ENCODE assay signal across 8 cellular contexts in genomic region chr11:65315204-65315865, GRCh38. TPM values are rescaled to one million over a fixed set of nuclear protein-coding genes. Genes with fewer than 3 reads are reported as not detected.
DNase-seq lines count a peak whose midpoint lies in the region; ATAC-seq and TF ChIP-seq lines count a peak whose summit lies in the region.

No MANE protein-coding gene starts in this region.

- no peak for ATAC-seq in GM21786 (IDR thresholded peaks at IDR 0.05; ENCODE audit: unreplicated experiment)

- H3K4me1 ChIP-seq in OCI-LY7 (ENCODE audit: insufficient read depth, low read length, poor library complexity, severe bottlenecking) (peaks cover 9% of the 10 kb centered on the region), mononuclear cell (ENCODE audit: insufficient read depth, low read length) (peaks cover 28% of the 10 kb centered on the region)

- H3K4me3 ChIP-seq in OCI-LY7 (ENCODE audit: low read depth, low read length, poor library complexity, severe bottlenecking) (peak overlapping the region; percentile 74), mononuclear cell (ENCODE audit: low read length) (peak overlapping the region; percentile 65)

- H2AFZ ChIP-seq in OCI-LY7 (ENCODE audit: low read length): peak overlapping the region; percentile 54

- no peaks in the 10 kb centered on the region for H4K20me1 ChIP-seq in OCI-LY7 (ENCODE audit: insufficient read depth, low read length)

- H3K9me2 ChIP-seq in OCI-LY7 (ENCODE audit: insufficient read depth, low read length): no peaks in the 10 kb centered on the region

- peak overlapping the region; percentile 96 for H3K4me2 ChIP-seq in OCI-LY7 (ENCODE audit: low read length)

- H3K79me2 ChIP-seq in OCI-LY7 (ENCODE audit: insufficient read depth, low read depth, low read length): no peaks in the 10 kb centered on the region

- TF ChIP-seq CTCF in OCI-LY7 (conservative IDR thresholded peaks at IDR 0.05; ENCODE audit: low read length): peak; percentile 100

- no peaks in the 10 kb centered on the region for H3K27me3 ChIP-seq in mononuclear cell (ENCODE audit: insufficient read depth, low read length)

- H3K9me3 ChIP-seq in OCI-LY7 (ENCODE audit: low read length): no peaks in the 10 kb centered on the region
- H3K9me3 ChIP-seq in mononuclear cell (ENCODE audit: low read depth, low read length): no peaks in the 10 kb centered on the region

- no peak overlapping the region for H3K27ac ChIP-seq in OCI-LY7 (ENCODE audit: low read depth, low read length, poor library complexity, severe bottlenecking)

- DNase-seq in GM03348 (ENCODE audit: low spot score): peak; percentile 86
- DNase-seq in HS-27A (ENCODE audit: low read depth): peak; percentile 66
- peak; percentile 86 for DNase-seq in OCI-LY7 (ENCODE audit: low spot score)
- DNase-seq in activated T-cell treated with anti-CD3 and anti-CD28 coated beads for 24 hours (ENCODE audit: low read depth): peak; percentile 73
- DNase-seq in epidermal melanocyte (ENCODE audit: insufficient read length, low spot score): peak; percentile 67
- DNase-seq in stimulated activated CD8-positive, alpha-beta memory T cell treated with anti-CD3 and anti-CD28 coated beads, Interleukin-4, amount 100 ng/mL, for 1 hour (ENCODE audit: low read depth in 2 of 2, low spot score in 1 of 2): peak; percentile 63 to 64

- POLR2A ChIA-PET in OCI-LY7 (lab: Charles Lee): interaction anchor here (1.2 to 2.9 kb wide), 2 partner anchors 18 to 24 kb away, joined by 3 to 8 read pairs; partner anchors contain the start of gene DPF2

- intact Hi-C loops in OCI-LY7 (cut with micrococcal nuclease; ENCODE audit: unreplicated experiment): loop anchor here (2.0 to 10.0 kb wide), 5 partner anchors 38 to 471 kb away; partner anchors contain the start of genes CDC42BPG, POLA2 and TM7SF2

- BruUV-seq in OCI-LY7 (replicated peaks; lab: Mats Ljungman, UMichigan): no TSS peak

- H3K36me3 ChIP-seq in OCI-LY7 (ENCODE audit: insufficient read depth, low read length): no peaks in the 10 kb centered on the region

- CTCF ChIA-PET in OCI-LY7 (lab: Charles Lee; ENCODE audit: unreplicated experiment): interaction anchor here (0.5 to 1.0 kb wide), 7 partner anchors 14 to 301 kb away, joined by 3 to 5 read pairs (median 3); partner anchors contain the start of gene ARL2

RNA-seq across cellular contexts. Expression of gene CDC42EP2, which starts 0.7 kb away (rescaled TPM):
- not detected in 2 replicates for total RNA-seq in OCI-LY7 (2014; rRNA removed; shearing (Covaris generic))
- total RNA-seq in OCI-LY7 (2022): 1.7 and 3.9 TPM in 2 replicates
- not detected for total RNA-seq in mononuclear cell

RNA-seq across cellular contexts. Expression of gene DPF2, which starts 18.3 kb away (rescaled TPM):
- total RNA-seq in OCI-LY7 (2014; rRNA removed; shearing (Covaris generic)): 38.5 and 39.9 TPM in 2 replicates
- total RNA-seq in OCI-LY7 (2022) (62.2 and 64.2 TPM in 2 replicates), mononuclear cell (39.6 TPM)

RNA-seq across cellular contexts. Expression of gene TIGD3, which starts 39.2 kb away (rescaled TPM):
- total RNA-seq in OCI-LY7 (2014; rRNA removed; shearing (Covaris generic)): 2.2 and 2.7 TPM in 2 replicates
- total RNA-seq in OCI-LY7 (2022) (2.0 TPM in 2 replicates), mononuclear cell (0.42 TPM)

RNA-seq across cellular contexts. Expression of gene POLA2, which starts 53.6 kb away (rescaled TPM):
- 47.5 and 50.0 TPM in 2 replicates for total RNA-seq in OCI-LY7 (2014; rRNA removed; shearing (Covaris generic))
- 89.1 and 103 TPM in 2 replicates for total RNA-seq in OCI-LY7 (2022)
- total RNA-seq in mononuclear cell: 12.2 TPM
